In genomic region chr6:7332090-7332745, GRCh38 we compare ENCODE assay signal across 1 cellular context.
TF ChIP-seq lines count a peak whose summit lies in the region.

No MANE protein-coding gene starts in this region.

TF ChIP-seq in GM23338, 12 proteins besides CTCF, POLR2A, EP300 and RAD21 (continued from another document):
- no peak for TF ChIP-seq ZNF462 (CRISPR knock-in tag; IDR thresholded peaks at IDR 0.05)
- no peak for TF ChIP-seq EZH2phosphoT487 (IDR thresholded peaks at IDR 0.05; ENCODE audit: unreplicated experiment)
- TF ChIP-seq ETS1 (IDR thresholded peaks at IDR 0.05) = no peak
- no peak for TF ChIP-seq ZNF114 (CRISPR knock-in tag; IDR thresholded peaks at IDR 0.05)
- TF ChIP-seq ZNF331 (CRISPR knock-in tag; IDR thresholded peaks at IDR 0.05; ENCODE audit: low read depth) = no peak
- TF ChIP-seq, protein P1, sequence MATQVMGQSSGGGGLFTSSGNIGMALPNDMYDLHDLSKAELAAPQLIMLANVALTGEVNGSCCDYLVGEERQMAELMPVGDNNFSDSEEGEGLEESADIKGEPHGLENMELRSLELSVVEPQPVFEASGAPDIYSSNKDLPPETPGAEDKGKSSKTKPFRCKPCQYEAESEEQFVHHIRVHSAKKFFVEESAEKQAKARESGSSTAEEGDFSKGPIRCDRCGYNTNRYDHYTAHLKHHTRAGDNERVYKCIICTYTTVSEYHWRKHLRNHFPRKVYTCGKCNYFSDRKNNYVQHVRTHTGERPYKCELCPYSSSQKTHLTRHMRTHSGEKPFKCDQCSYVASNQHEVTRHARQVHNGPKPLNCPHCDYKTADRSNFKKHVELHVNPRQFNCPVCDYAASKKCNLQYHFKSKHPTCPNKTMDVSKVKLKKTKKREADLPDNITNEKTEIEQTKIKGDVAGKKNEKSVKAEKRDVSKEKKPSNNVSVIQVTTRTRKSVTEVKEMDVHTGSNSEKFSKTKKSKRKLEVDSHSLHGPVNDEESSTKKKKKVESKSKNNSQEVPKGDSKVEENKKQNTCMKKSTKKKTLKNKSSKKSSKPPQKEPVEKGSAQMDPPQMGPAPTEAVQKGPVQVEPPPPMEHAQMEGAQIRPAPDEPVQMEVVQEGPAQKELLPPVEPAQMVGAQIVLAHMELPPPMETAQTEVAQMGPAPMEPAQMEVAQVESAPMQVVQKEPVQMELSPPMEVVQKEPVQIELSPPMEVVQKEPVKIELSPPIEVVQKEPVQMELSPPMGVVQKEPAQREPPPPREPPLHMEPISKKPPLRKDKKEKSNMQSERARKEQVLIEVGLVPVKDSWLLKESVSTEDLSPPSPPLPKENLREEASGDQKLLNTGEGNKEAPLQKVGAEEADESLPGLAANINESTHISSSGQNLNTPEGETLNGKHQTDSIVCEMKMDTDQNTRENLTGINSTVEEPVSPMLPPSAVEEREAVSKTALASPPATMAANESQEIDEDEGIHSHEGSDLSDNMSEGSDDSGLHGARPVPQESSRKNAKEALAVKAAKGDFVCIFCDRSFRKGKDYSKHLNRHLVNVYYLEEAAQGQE (IDR thresholded peaks at IDR 0.05; ENCODE audit: unreplicated experiment) = no peak
- no peak for TF ChIP-seq JUNB (IDR thresholded peaks at IDR 0.05; ENCODE audit: unreplicated experiment)
- TF ChIP-seq CREB1 (CRISPR knock-in tag; IDR thresholded peaks at IDR 0.05; ENCODE audit: low read depth) = no peak
- TF ChIP-seq STAT1 (IDR thresholded peaks at IDR 0.05; ENCODE audit: unreplicated experiment) = no peak
